8 cellular contexts compared by ENCODE assay signal in genomic region chr2:70871398-70872211, GRCh38. TPM values are rescaled to one million over a fixed set of nuclear protein-coding genes. Genes with fewer than 3 reads are reported as not detected.
A peak's percentile ranks its signal among the peaks of the same experiment; 100 is the strongest.
DNase-seq lines count a peak whose midpoint lies in the region; ATAC-seq, FAIRE-seq and TF ChIP-seq lines count a peak whose summit lies in the region.

No MANE protein-coding gene starts in this region.

- peaks cover 5% of the 10 kb centered on the region for H3K4me1 Mint-ChIP-seq in activated naive CD4-positive, alpha-beta T cell treated with anti-CD3 and anti-CD28 coated beads, Interleukin-2, amount 50 U/mL, for 24 hours

- no peaks in the 10 kb centered on the region for H3K9me2 ChIP-seq in HCT116 (ENCODE audit: insufficient read depth)
- H3K9me2 ChIP-seq in SU-DHL-6 (replicated peaks; ENCODE audit: insufficient read depth, low read length): no peaks in the 10 kb centered on the region

- H2AFZ ChIP-seq in HCT116 (ENCODE audit: low read depth, low read length, poor library complexity, severe bottlenecking) (peak overlapping the region; percentile 77), SU-DHL-6 (ENCODE audit: low read depth, low read length, severe bottlenecking) (no peak overlapping the region)

- no peaks in the 10 kb centered on the region for H4K20me1 ChIP-seq in HCT116 (ENCODE audit: insufficient read depth)
- no peaks in the 10 kb centered on the region for H4K20me1 ChIP-seq in SU-DHL-6 (ENCODE audit: low read depth, low read length)

- H3K4me3 ChIP-seq in HCT116 (replicated peaks in 1 of 2; ENCODE audit: low read depth in 1 of 2, low read length in 2 of 2) (peak overlapping the region; percentile 33 to 46), SU-DHL-6 (ENCODE audit: insufficient read depth, low read length, poor library complexity, severe bottlenecking) (no peak overlapping the region), upper lobe of right lung (no peak overlapping the region)

- peak; percentile 96 for TF ChIP-seq RAD21 in HCT116 (IDR thresholded peaks at IDR 0.05; ENCODE audit: low read depth)

- no peak overlapping the region for H3K27ac Mint-ChIP-seq in activated naive CD4-positive, alpha-beta T cell treated with anti-CD3 and anti-CD28 coated beads, Interleukin-2, amount 50 U/mL, for 24 hours

- H3K9ac ChIP-seq in HCT116 (ENCODE audit: low read length) (no peak overlapping the region; the same call in 1 of the 2 replicates), SU-DHL-6 (ENCODE audit: low read length) (no peak overlapping the region)

- H3K27me3 ChIP-seq in HCT116 (ENCODE audit: insufficient read depth, low read length): peaks cover 3% of the 10 kb centered on the region; the same call in 1 of the 2 replicates
- no peaks in the 10 kb centered on the region for H3K27me3 ChIP-seq in SU-DHL-6 (ENCODE audit: low read length)
- peaks cover 55% of the 10 kb centered on the region for H3K27me3 ChIP-seq in upper lobe of right lung

- peak; percentile 100 for ATAC-seq in HCT116
- ATAC-seq in upper lobe of right lung: peak; percentile 99

- H3K36me3 ChIP-seq in HCT116 (ENCODE audit: control insufficient read depth in 1 of 2, insufficient read depth in 2 of 2, low read length in 2 of 2) (no peaks in the 10 kb centered on the region), SU-DHL-6 (ENCODE audit: low read length) (no peaks in the 10 kb centered on the region), upper lobe of right lung (no peaks in the 10 kb centered on the region)

- no peaks in the 10 kb centered on the region for H3K36me3 Mint-ChIP-seq in activated naive CD4-positive, alpha-beta T cell treated with anti-CD3 and anti-CD28 coated beads, Interleukin-2, amount 50 U/mL, for 24 hours

- POLR2A ChIA-PET in HCT116 (lab: Charles Lee): no interaction called here

- H3K27ac ChIP-seq in HCT116 (ENCODE audit: low read depth, low read length) (no peak overlapping the region), SU-DHL-6 (ENCODE audit: low read depth, low read length) (no peak overlapping the region), upper lobe of right lung (no peak overlapping the region)

- no peaks in the 10 kb centered on the region for H3K9me3 ChIP-seq in HCT116 (ENCODE audit: control insufficient read depth in 1 of 2, insufficient read depth in 1 of 2, low read depth in 1 of 2, low read length in 2 of 2)
- H3K9me3 ChIP-seq in SU-DHL-6 (ENCODE audit: insufficient read depth, low read length): no peaks in the 10 kb centered on the region
- H3K9me3 ChIP-seq in upper lobe of right lung: no peaks in the 10 kb centered on the region

- no peaks in the 10 kb centered on the region for H3K9me3 Mint-ChIP-seq in activated naive CD4-positive, alpha-beta T cell treated with anti-CD3 and anti-CD28 coated beads, Interleukin-2, amount 50 U/mL, for 24 hours

- peaks cover 21% of the 10 kb centered on the region for H3K27me3 Mint-ChIP-seq in activated naive CD4-positive, alpha-beta T cell treated with anti-CD3 and anti-CD28 coated beads, Interleukin-2, amount 50 U/mL, for 24 hours

- CTCF ChIA-PET in HCT116 (lab: Charles Lee): interaction anchor here (1.2 to 6.2 kb wide), 7 partner anchors 9 to 106 kb away, joined by 3 to 79 read pairs (median 4); partner anchors contain the start of gene ANKRD53

- TF ChIP-seq POLR2A in HCT116 (IDR thresholded peaks at IDR 0.05; ENCODE audit: borderline replicate concordance, extremely low read depth, insufficient read depth, insufficient read length): no peak

- H3K4me2 ChIP-seq in HCT116 (ENCODE audit: low read length): peak overlapping the region; percentile 79
- H3K4me2 ChIP-seq in SU-DHL-6 (ENCODE audit: low read depth, low read length, poor library complexity, severe bottlenecking): no peak overlapping the region

- H3K4me1 ChIP-seq in HCT116 (ENCODE audit: control insufficient read depth in 1 of 2, insufficient read depth in 2 of 2, low read length in 2 of 2): peaks cover 3 to 12% of the 10 kb centered on the region in 2 experiments; a peak in 1 of 4 replicates
- H3K4me1 ChIP-seq in upper lobe of right lung: peaks cover 3% of the 10 kb centered on the region

- peak overlapping the region; percentile 55 for H3K4me3 Mint-ChIP-seq in activated naive CD4-positive, alpha-beta T cell treated with anti-CD3 and anti-CD28 coated beads, Interleukin-2, amount 50 U/mL, for 24 hours

- RAD21 ChIA-PET in HCT116 (lab: Charles Lee; ENCODE audit: low non-redundant PET in 1 of 2, low total read pairs in 2 of 2, uncharacterized antibody in 2 of 2, unreplicated experiment in 2 of 2): interaction anchor here (0.5 to 1.7 kb wide), 5 partner anchors 48 to 105 kb away, joined by 3 to 8 read pairs (median 4); no protein-coding TSS in a partner anchor

- no peaks in the 10 kb centered on the region for H3F3A ChIP-seq in SU-DHL-6 (ENCODE audit: insufficient read depth)

- DNase-seq in D721Med (ENCODE audit: insufficient read length, low spot score) (peak; percentile 61), HCT116 (ENCODE audit: low read depth, low spot score) (peak; percentile 70), NCI-H1417 (lab: John Stamatoyannopoulos, UW) (peak; percentile 65 to 91 (median 79)), head of caudate nucleus (peak; percentile 53 to 93 (median 83)), posterior vena cava (ENCODE audit: low spot score) (peak; percentile 96), upper lobe of right lung (peak; percentile 94)

- intact Hi-C loops in HCT116 (cut with micrococcal nuclease): loop anchor here (1.0 to 2.0 kb wide), 3 partner anchors 49 to 105 kb away; no protein-coding TSS in a partner anchor
- intact Hi-C loops in head of caudate nucleus (cut with DNase I): loop anchor here (5.0 to 10.0 kb wide), 3 partner anchors 51 to 77 kb away; partner anchors contain the start of gene FIGLA
- intact Hi-C loops in posterior vena cava (cut with DNase I): loop anchor here (2.0 to 5.0 kb wide), 2 partner anchors 51 to 75 kb away; no protein-coding TSS in a partner anchor
- intact Hi-C loops in upper lobe of right lung (cut with DNase I): loop anchor here (10.0 kb wide), 1 partner anchor 73 kb away; no protein-coding TSS in a partner anchor

- no peaks in the 10 kb centered on the region for H3K79me2 ChIP-seq in HCT116 (ENCODE audit: insufficient read depth, low read length)
- no peaks in the 10 kb centered on the region for H3K79me2 ChIP-seq in SU-DHL-6 (ENCODE audit: insufficient read depth, low read length)

- no TSS peak for BruUV-seq in HCT116 (replicated peaks; lab: Mats Ljungman, UMichigan)

- peak; percentile 85 for TF ChIP-seq CTCF in D721Med (IDR thresholded peaks at IDR 0.05; ENCODE audit: insufficient read depth, missing control alignments)
- peak; percentile 81 to 98 (median 88) for TF ChIP-seq CTCF in HCT116 (IDR thresholded peaks at IDR 0.05 in 2 of 3, conservative IDR thresholded peaks at IDR 0.05 in 1 of 3; ENCODE audit: borderline replicate concordance in 1 of 3, insufficient read depth in 1 of 3, low read depth in 2 of 3, low read length in 2 of 3)
- peak; percentile 85 for TF ChIP-seq CTCF in SU-DHL-6 (IDR thresholded peaks at IDR 0.05; ENCODE audit: insufficient read depth, low read length, poor library complexity, severe bottlenecking)
- peak; percentile 90 for TF ChIP-seq CTCF in upper lobe of right lung (IDR thresholded peaks at IDR 0.05)

- FAIRE-seq in D721Med (lab: Jason Lieb, UNC): no peak

TF ChIP-seq in HCT116, 20 proteins besides CTCF, POLR2A, EP300 and RAD21:
- no peak for TF ChIP-seq JUND (IDR thresholded peaks at IDR 0.05)
- TF ChIP-seq YY1 (IDR thresholded peaks at IDR 0.05; ENCODE audit: extremely low read depth, insufficient replicate concordance, low read depth, low read length): peak; percentile 65
- no peak for TF ChIP-seq EGR1 (IDR thresholded peaks at IDR 0.05; ENCODE audit: low read depth)
- TF ChIP-seq CBX3 (IDR thresholded peaks at IDR 0.05; ENCODE audit: low read depth): peak; percentile 11; the same call in 1 of the 2 replicates
- no peak for TF ChIP-seq FOSL1 (IDR thresholded peaks at IDR 0.05; ENCODE audit: low read depth)

RNA-seq across cellular contexts. Expression of gene VAX2, which starts 28.8 kb away (rescaled TPM):
- total RNA-seq in HCT116 (2021; ENCODE audit: unreplicated experiment) (0.61 TPM), posterior vena cava (1 to 10 TPM in 1 of 2 donors, under 1 TPM in 1; 0.57 to 1.4 TPM), upper lobe of right lung (0.93 TPM)
- 0.35 and 0.70 TPM in 2 replicates for polyA plus RNA-seq in HCT116 (2012)

RNA-seq across cellular contexts. Expression of gene CD207, which starts 36.0 kb away (rescaled TPM):
- total RNA-seq in HCT116 (2021; ENCODE audit: unreplicated experiment) (not detected), posterior vena cava (under 1 TPM in 1 of 2 donors, not detected in 1; 0.42 TPM), upper lobe of right lung (3.6 TPM)
- polyA plus RNA-seq in HCT116 (2012): not detected in 2 replicates

RNA-seq across cellular contexts. Expression of gene CLEC4F, which starts 51.2 kb away (rescaled TPM):
- not detected for total RNA-seq in HCT116 (2021; ENCODE audit: unreplicated experiment)
- polyA plus RNA-seq in HCT116 (2012): 0.04 TPM in 1 of 2 replicates, not detected in the other
- under 1 TPM; 0.29 to 0.32 TPM for total RNA-seq in posterior vena cava
- total RNA-seq in upper lobe of right lung: 1.2 TPM

Comparison
In these comparisons a context has a peak if more than half of its experiments do, and no peak if none do; other contexts are left out.
1. H3K4me3 ChIP-seq: peak in HCT116 (2 of 2); none in SU-DHL-6 (single experiment) and upper lobe of right lung (single experiment).
2. Peak in every context shown above with its lines, with median percentiles within 50 percentile points of each other: DNase-seq and CTCF ChIP-seq.